ENCODE assay signal across 8 cellular contexts in the genomic region with DNA sequence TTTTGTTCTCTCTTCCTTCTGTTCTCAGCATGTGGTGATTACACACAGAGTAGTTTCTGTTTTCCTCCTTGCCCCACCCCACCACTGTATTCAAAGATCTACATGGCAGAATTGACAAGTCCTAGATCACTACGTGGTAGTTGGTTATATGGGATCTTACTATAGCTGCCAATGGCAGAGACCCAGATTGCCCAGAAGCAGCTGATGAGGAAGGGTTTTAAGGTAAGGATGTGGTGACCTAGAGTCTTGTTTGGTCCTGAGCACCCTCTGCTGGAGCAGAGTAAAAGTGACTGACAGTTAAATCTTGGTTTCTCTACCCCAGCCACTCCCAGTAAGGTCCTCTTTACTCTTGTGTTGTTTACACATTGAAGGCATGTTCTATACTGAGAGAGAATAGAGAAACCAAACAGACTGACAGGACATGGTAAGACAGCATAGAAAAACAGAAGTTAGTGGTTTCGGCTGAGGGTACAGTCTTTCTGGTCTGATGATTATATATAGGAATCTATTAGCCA. TPM values are rescaled to one million over a fixed set of nuclear protein-coding genes. Genes with fewer than 3 reads are reported as not detected.
DNase-seq lines count a peak whose midpoint lies in the region; ATAC-seq and TF ChIP-seq lines count a peak whose summit lies in the region.

No MANE protein-coding gene starts in this region.

- no peaks in the 10 kb centered on the region for H3K9me3 Mint-ChIP-seq in GM23338
- H3K9me3 Mint-ChIP-seq in IgD-negative memory B cell, result no peaks in the 10 kb centered on the region

- H3K9me2 ChIP-seq in GM23338 (ENCODE audit: insufficient read depth), result no peaks in the 10 kb centered on the region
- H3K9me2 ChIP-seq in neural cell (ENCODE audit: insufficient read depth, low read length), result no peaks in the 10 kb centered on the region

- H3K4me3 ChIP-seq in AG04449 (ENCODE audit: low read depth, low read length) (no peak overlapping the region), GM23338 (no peak overlapping the region), neural cell (ENCODE audit: low read length) (no peak overlapping the region)

- H3K27me3 ChIP-seq in GM23338 (ENCODE audit: insufficient read depth) (no peaks in the 10 kb centered on the region), neural cell (ENCODE audit: insufficient read depth, low read depth, low read length) (no peaks in the 10 kb centered on the region)

- peaks cover 10% of the 10 kb centered on the region for H3K4me1 ChIP-seq in GM23338 (ENCODE audit: insufficient read depth)

- no peak for TF ChIP-seq POLR2A in erythroblast (IDR thresholded peaks at IDR 0.05; ENCODE audit: low read length)

- no peak overlapping the region for H3K9ac ChIP-seq in neural cell (ENCODE audit: low read length)

- ATAC-seq in GM23338, result peak; percentile 89
- peak; percentile 96 for ATAC-seq in T-helper 17 cell

- TF ChIP-seq EP300 in neural cell (conservative IDR thresholded peaks at IDR 0.05; ENCODE audit: poor library complexity, severe bottlenecking), result no peak

- H3K27ac ChIP-seq in GM23338 (ENCODE audit: low read depth) (no peak overlapping the region), neural cell (ENCODE audit: low read length) (no peak overlapping the region)

- H2AFZ ChIP-seq in GM23338 (no peak overlapping the region), neural cell (ENCODE audit: low read depth, low read length) (no peak overlapping the region)

- H4K20me1 ChIP-seq in GM23338 (replicated peaks; ENCODE audit: insufficient read depth), result peaks cover 9% of the 10 kb centered on the region; the same call in 1 of the 2 replicates
- no peaks in the 10 kb centered on the region for H4K20me1 ChIP-seq in neural cell (ENCODE audit: insufficient read depth)

- H3K27ac Mint-ChIP-seq in GM23338 (no peak overlapping the region), IgD-negative memory B cell (peak overlapping the region; percentile 89 to 99 (median 94)), T-helper 17 cell (no peak overlapping the region)

- DNase-seq in AG04449 (ENCODE audit: low read depth, low spot score), result no peak
- DNase-seq in GF-D8 (lab: John Stamatoyannopoulos, UW), result peak; percentile 32
- peak; percentile 69 for DNase-seq in GM23338 (ENCODE audit: low spot score)
- no peak for DNase-seq in T-helper 17 cell
- DNase-seq in erythroblast (lab: John Stamatoyannopoulos, UW), result peak; percentile 48 to 64
- no peak for DNase-seq in epidermal melanocyte (ENCODE audit: insufficient read length, low spot score)

- H3K9me3 ChIP-seq in T-helper 17 cell (ENCODE audit: control insufficient read depth, low read length, poor library complexity, severe bottlenecking) (no peaks in the 10 kb centered on the region), neural cell (ENCODE audit: low read length) (no peaks in the 10 kb centered on the region)

- peaks cover 14% of the 10 kb centered on the region for H3K4me1 Mint-ChIP-seq in GM23338
- peaks cover 11 to 22% (median 14%) of the 10 kb centered on the region in 3 donors for H3K4me1 Mint-ChIP-seq in IgD-negative memory B cell
- peaks cover 16% of the 10 kb centered on the region for H3K4me1 Mint-ChIP-seq in T-helper 17 cell

- CTCF ChIA-PET in AG04449 (lab: Yijun Ruan, JAX), result interaction anchor here (0.6 to 9.6 kb wide), 24 partner anchors 8 to 466 kb away, joined by 3 to 247 read pairs (median 4); partner anchors contain the start of gene AHCYL1

- H3K36me3 Mint-ChIP-seq in GM23338 (ENCODE audit: low read depth), result peaks cover 67% of the 10 kb centered on the region
- H3K36me3 Mint-ChIP-seq in IgD-negative memory B cell, result peaks cover 6% of the 10 kb centered on the region
- H3K36me3 Mint-ChIP-seq in T-helper 17 cell (ENCODE audit: low read depth), result peaks cover 9% of the 10 kb centered on the region

- no peaks in the 10 kb centered on the region for H3F3A ChIP-seq in GM23338 (replicated peaks; ENCODE audit: low read depth)
- no peaks in the 10 kb centered on the region for H3F3A ChIP-seq in neural cell (ENCODE audit: insufficient read depth, low read length, poor library complexity, severe bottlenecking)

- H3K4me3 Mint-ChIP-seq in GM23338, result no peak overlapping the region
- H3K4me3 Mint-ChIP-seq in IgD-negative memory B cell, result peak overlapping the region; percentile 70 to 87 (median 80)
- H3K4me3 Mint-ChIP-seq in T-helper 17 cell, result no peak overlapping the region

- H3K27me3 Mint-ChIP-seq in GM23338 (ENCODE audit: insufficient read depth, low read depth, poor library complexity) (no peaks in the 10 kb centered on the region), IgD-negative memory B cell (no peaks in the 10 kb centered on the region), T-helper 17 cell (no peaks in the 10 kb centered on the region)

- POLR2A ChIA-PET in AG04449 (lab: Yijun Ruan, JAX), result interaction anchor here (1.0 kb wide), 1 partner anchor 27 kb away, joined by 3 read pairs; the partner anchor contains the start of gene AHCYL1

- H3K4me2 ChIP-seq in GM23338, result no peak overlapping the region
- no peak overlapping the region for H3K4me2 ChIP-seq in neural cell (ENCODE audit: low read length)

- TF ChIP-seq CTCF in AG04449 (IDR thresholded peaks at IDR 0.05; ENCODE audit: insufficient read depth, low read length, missing control alignments) (peak; percentile 61), GM23338 (conservative IDR thresholded peaks at IDR 0.05; ENCODE audit: low read depth in 2 of 2) (peak; percentile 60 to 68), neural cell (IDR thresholded peaks at IDR 0.05; ENCODE audit: poor library complexity, severe bottlenecking) (peak; percentile 39)

- TF ChIP-seq RAD21 in neural cell (conservative IDR thresholded peaks at IDR 0.05), result peak; percentile 29

- H3K36me3 ChIP-seq in GM23338 (ENCODE audit: insufficient read depth), result peaks cover 55% of the 10 kb centered on the region
- H3K36me3 ChIP-seq in neural cell (ENCODE audit: insufficient read depth, low read length), result peaks cover 11% of the 10 kb centered on the region

- H3K79me2 ChIP-seq in GM23338 (replicated peaks; ENCODE audit: insufficient read depth), result peaks cover 15% of the 10 kb centered on the region; the same call in 1 of the 2 replicates
- H3K79me2 ChIP-seq in neural cell (replicated peaks; ENCODE audit: insufficient read depth, low read length), result no peaks in the 10 kb centered on the region

TF ChIP-seq in neural cell, 6 proteins besides CTCF, POLR2A, EP300 and RAD21:
- no peak for TF ChIP-seq MXI1 (conservative IDR thresholded peaks at IDR 0.05; ENCODE audit: poor library complexity, severe bottlenecking)
- TF ChIP-seq SMC3 (conservative IDR thresholded peaks at IDR 0.05; ENCODE audit: poor library complexity), result peak; percentile 38

RNA-seq across cellular contexts. Expression of gene STRIP1, which starts 22.8 kb away (rescaled TPM):
- total RNA-seq in GM23338 (2014; rRNA removed; shearing (Covaris generic)), result 50.6 and 63.1 TPM in 2 replicates
- 13.5 and 17.2 TPM in 2 replicates for polyA plus RNA-seq in GM23338 (2016; fragmentation: Nextera tagmentation; extraction: Ambion mirVana)
- 22.5 TPM for polyA plus RNA-seq in IgD-negative memory B cell
- total RNA-seq in T-helper 17 cell, result 10 to 100 TPM; 70.1 to 86.8 TPM
- polyA plus RNA-seq in neural cell, result 178 and 197 TPM in 2 replicates
- polyA minus RNA-seq in neural cell, result 198 and 201 TPM in 2 replicates

RNA-seq across cellular contexts. Expression of gene AHCYL1, which starts 27.0 kb away (rescaled TPM):
- 60.4 and 63.3 TPM in 2 replicates for total RNA-seq in GM23338 (2014; rRNA removed; shearing (Covaris generic))
- polyA plus RNA-seq in GM23338 (2016; fragmentation: Nextera tagmentation; extraction: Ambion mirVana) (65.3 and 70.0 TPM in 2 replicates), IgD-negative memory B cell (42.5 TPM), neural cell (44.8 and 48.7 TPM in 2 replicates)
- total RNA-seq in T-helper 17 cell, result 10 to 100 TPM; 16.5 to 21.3 TPM
- polyA minus RNA-seq in neural cell, result 39.9 and 40.3 TPM in 2 replicates

RNA-seq across cellular contexts. Expression of gene ALX3, which starts 58.9 kb away (rescaled TPM):
- not detected in 2 replicates for total RNA-seq in GM23338 (2014; rRNA removed; shearing (Covaris generic))
- polyA plus RNA-seq in GM23338 (2016; fragmentation: Nextera tagmentation; extraction: Ambion mirVana), result 0.17 TPM in 1 of 2 replicates, not detected in the other
- not detected for polyA plus RNA-seq in IgD-negative memory B cell
- not detected for total RNA-seq in T-helper 17 cell
- polyA plus RNA-seq in neural cell, result not detected in 2 replicates
- polyA minus RNA-seq in neural cell, result not detected in 2 replicates

Comparison
In these comparisons a context has a peak if more than half of its experiments do, and no peak if none do; other contexts are left out.
1. DNase-seq: peak in GF-D8 (single experiment), GM23338 (single experiment) and erythroblast (2 of 2); none in AG04449 (single experiment), T-helper 17 cell (0 of 3) and epidermal melanocyte (single experiment).
2. H3K27ac Mint-ChIP-seq: peak in IgD-negative memory B cell (3 of 3); none in GM23338 (single experiment) and T-helper 17 cell (single experiment).
3. H3K4me3 Mint-ChIP-seq: peak in IgD-negative memory B cell (4 of 4); none in GM23338 (single experiment) and T-helper 17 cell (single experiment).
4. Peak in every context shown above with its lines, with median percentiles within 50 percentile points of each other: CTCF ChIP-seq.